Comparison of ENCODE assay signal across 8 cellular contexts in genomic region chr22:38655532-38656255, GRCh38. TPM values are rescaled to one million over a fixed set of nuclear protein-coding genes. Genes with fewer than 3 reads are reported as not detected.
DNase-seq lines count a peak whose midpoint lies in the region; ATAC-seq and TF ChIP-seq lines count a peak whose summit lies in the region.

No MANE protein-coding gene starts in this region.

- no peaks in the 10 kb centered on the region for H3K36me3 ChIP-seq in PC-9 (ENCODE audit: low read depth)
- H3K36me3 ChIP-seq in duodenal mucosa (ENCODE audit: control insufficient read depth in 1 of 2, insufficient read depth in 2 of 2, low read length in 2 of 2): no peaks in the 10 kb centered on the region
- H3K36me3 ChIP-seq in mucosa of rectum (ENCODE audit: control insufficient read depth in 2 of 2, insufficient read depth in 2 of 2, low read length in 2 of 2): peaks cover 0 to under 1% of the 10 kb centered on the region in 2 donors

- ATAC-seq in HG02763 (IDR thresholded peaks at IDR 0.05; ENCODE audit: unreplicated experiment): no peak
- ATAC-seq in HG02642 (IDR thresholded peaks at IDR 0.05; ENCODE audit: poor library complexity, unreplicated experiment): no peak

- H3K4me2 ChIP-seq in PC-9: peak overlapping the region; percentile 84

- H3K27ac ChIP-seq in PC-9: no peak overlapping the region; the same call in 1 of the 2 replicates
- H3K27ac ChIP-seq in duodenal mucosa (ENCODE audit: low read depth, low read length): peak overlapping the region; percentile 93
- H3K27ac ChIP-seq in mucosa of rectum (ENCODE audit: low read depth in 2 of 2, low read length in 2 of 2): peak overlapping the region; percentile 85 to 90

- peaks cover 14% of the 10 kb centered on the region for H3K4me1 Mint-ChIP-seq in activated naive CD4-positive, alpha-beta T cell treated with anti-CD3 and anti-CD28 coated beads for 36 hours (ENCODE audit: low read depth)

- peak overlapping the region; percentile 87 for H3K4me3 Mint-ChIP-seq in activated naive CD4-positive, alpha-beta T cell treated with anti-CD3 and anti-CD28 coated beads for 36 hours

- H4K20me1 ChIP-seq in PC-9 (ENCODE audit: insufficient read depth): no peaks in the 10 kb centered on the region

- peaks cover 24% of the 10 kb centered on the region for H3K79me2 ChIP-seq in PC-9 (ENCODE audit: low read depth)

- CTCF ChIA-PET in activated naive CD4-positive, alpha-beta T cell treated with anti-CD3 and anti-CD28 coated beads for 36 hours (lab: Charles Lee): no interaction called here
- CTCF ChIA-PET in PC-9 (lab: Charles Lee): no interaction called here

- H3K9ac ChIP-seq in duodenal mucosa (ENCODE audit: low read depth in 1 of 2, low read length in 2 of 2): peak overlapping the region; percentile 88 to 95
- peak overlapping the region in 1 of 2 donors; percentile 89 for H3K9ac ChIP-seq in mucosa of rectum (ENCODE audit: low read depth in 1 of 2, low read length in 2 of 2)

- no peak for DNase-seq in activated naive CD4-positive, alpha-beta T cell treated with anti-CD3 and anti-CD28 coated beads for 36 hours
- DNase-seq in activated naive CD4-positive, alpha-beta T cell treated with Interleukin-2 at 50 U/mL for 16 hours: no peak
- DNase-seq in PC-9: no peak
- no peak for DNase-seq in occipital lobe (lab: John Stamatoyannopoulos, UW)

- H3K27me3 Mint-ChIP-seq in activated naive CD4-positive, alpha-beta T cell treated with anti-CD3 and anti-CD28 coated beads for 36 hours (ENCODE audit: low read depth): no peaks in the 10 kb centered on the region

- no peaks in the 10 kb centered on the region for H3K9me2 ChIP-seq in PC-9 (ENCODE audit: insufficient read depth)

- H3F3A ChIP-seq in PC-9 (ENCODE audit: insufficient read depth, low read depth): peaks cover 24% of the 10 kb centered on the region; the same call in 1 of the 2 replicates

- peak overlapping the region; percentile 97 for H2AFZ ChIP-seq in PC-9

- H3K4me3 ChIP-seq in PC-9: peak overlapping the region; percentile 80
- H3K4me3 ChIP-seq in duodenal mucosa (ENCODE audit: low read depth in 1 of 2, low read length in 2 of 2): peak overlapping the region; percentile 78 to 94
- peak overlapping the region; percentile 72 to 96 for H3K4me3 ChIP-seq in mucosa of rectum (ENCODE audit: low read length in 2 of 2)

- no peaks in the 10 kb centered on the region for H3K9me3 Mint-ChIP-seq in activated naive CD4-positive, alpha-beta T cell treated with anti-CD3 and anti-CD28 coated beads for 36 hours

- H3K4me1 ChIP-seq in PC-9 (replicated peaks; ENCODE audit: insufficient read depth) (peaks cover 13% of the 10 kb centered on the region; the same call in 1 of the 2 replicates), duodenal mucosa (ENCODE audit: control insufficient read depth in 1 of 2, insufficient read depth in 2 of 2, low read length in 2 of 2) (peaks cover 7 to 17% of the 10 kb centered on the region in 2 donors), mucosa of rectum (ENCODE audit: control insufficient read depth in 2 of 2, insufficient read depth in 2 of 2, low read length in 2 of 2) (peaks cover 5 to 15% of the 10 kb centered on the region in 2 donors)

- H3K27ac Mint-ChIP-seq in activated naive CD4-positive, alpha-beta T cell treated with anti-CD3 and anti-CD28 coated beads for 36 hours: peak overlapping the region; percentile 24

- H3K36me3 Mint-ChIP-seq in activated naive CD4-positive, alpha-beta T cell treated with anti-CD3 and anti-CD28 coated beads for 36 hours (ENCODE audit: low read depth): no peaks in the 10 kb centered on the region

- H3K27me3 ChIP-seq in PC-9 (ENCODE audit: insufficient read depth, low read depth) (no peaks in the 10 kb centered on the region), duodenal mucosa (ENCODE audit: control insufficient read depth in 1 of 2, insufficient read depth in 2 of 2, low read length in 2 of 2) (no peaks in the 10 kb centered on the region), mucosa of rectum (ENCODE audit: control insufficient read depth in 2 of 2, insufficient read depth in 2 of 2, low read length in 2 of 2) (no peaks in the 10 kb centered on the region)

- no peaks in the 10 kb centered on the region for H3K9me3 ChIP-seq in PC-9 (ENCODE audit: insufficient read depth, low read depth)
- no peaks in the 10 kb centered on the region for H3K9me3 ChIP-seq in duodenal mucosa (ENCODE audit: control insufficient read depth in 1 of 2, low read length in 2 of 2)
- H3K9me3 ChIP-seq in mucosa of rectum (ENCODE audit: control insufficient read depth in 2 of 2, low read length in 2 of 2): no peaks in the 10 kb centered on the region

- POLR2A ChIA-PET in PC-9 (lab: Charles Lee; ENCODE audit: unreplicated experiment): no interaction called here

- TSS peak; percentile 70 for BruUV-seq in PC-9 (replicated peaks; lab: Mats Ljungman, UMichigan)

- intact Hi-C loops in activated naive CD4-positive, alpha-beta T cell treated with anti-CD3 and anti-CD28 coated beads for 36 hours (cut with micrococcal nuclease): loop anchor here (1.0 to 2.0 kb wide), 4 partner anchors 26 to 257 kb away; partner anchors contain the start of genes DMC1, GTPBP1 and TOMM22
- intact Hi-C loops in PC-9 (cut with micrococcal nuclease; ENCODE audit: unreplicated experiment): loop anchor here (10.0 kb wide), 1 partner anchor 151 kb away; the partner anchor contains the start of gene DDX17

- TF ChIP-seq CTCF in PC-9 (conservative IDR thresholded peaks at IDR 0.05): no peak

RNA-seq across cellular contexts. Expression of gene FAM227A, which starts 0.5 kb away (rescaled TPM):
- under 1 TPM; 0.35 to 0.36 TPM for total RNA-seq in activated naive CD4-positive, alpha-beta T cell treated with anti-CD3 and anti-CD28 coated beads for 36 hours
- total RNA-seq in PC-9 (2021) (8.8 and 9.8 TPM in 2 replicates), occipital lobe (3.7 TPM)

RNA-seq across cellular contexts. Expression of gene CBY1, which starts 0.7 kb away (rescaled TPM):
- total RNA-seq in activated naive CD4-positive, alpha-beta T cell treated with anti-CD3 and anti-CD28 coated beads for 36 hours: 1 to 10 TPM; 8.8 to 9.4 TPM
- total RNA-seq in PC-9 (2021) (58.9 and 61.8 TPM in 2 replicates), occipital lobe (16.5 TPM)

RNA-seq across cellular contexts. Expression of gene TOMM22, which starts 26.1 kb away (rescaled TPM):
- total RNA-seq in activated naive CD4-positive, alpha-beta T cell treated with anti-CD3 and anti-CD28 coated beads for 36 hours: 100 to 1,000 TPM; 151 to 154 TPM
- 106 and 120 TPM in 2 replicates for total RNA-seq in PC-9 (2021)
- total RNA-seq in occipital lobe: 54.7 TPM

RNA-seq across cellular contexts. Expression of gene JOSD1, which starts 45.0 kb away (rescaled TPM):
- total RNA-seq in activated naive CD4-positive, alpha-beta T cell treated with anti-CD3 and anti-CD28 coated beads for 36 hours: 10 to 100 TPM; 48.9 to 54.3 TPM
- total RNA-seq in PC-9 (2021): 102 and 110 TPM in 2 replicates
- total RNA-seq in occipital lobe: 66.1 TPM

RNA-seq across cellular contexts. Expression of gene GTPBP1, which starts 50.0 kb away (rescaled TPM):
- 100 to 1,000 TPM in 1 of 2 experiments, 10 to 100 TPM in 1; 98.9 to 107 TPM for total RNA-seq in activated naive CD4-positive, alpha-beta T cell treated with anti-CD3 and anti-CD28 coated beads for 36 hours
- total RNA-seq in PC-9 (2021) (79.3 and 94.7 TPM in 2 replicates), occipital lobe (32.1 TPM)
